In the genomic region with DNA sequence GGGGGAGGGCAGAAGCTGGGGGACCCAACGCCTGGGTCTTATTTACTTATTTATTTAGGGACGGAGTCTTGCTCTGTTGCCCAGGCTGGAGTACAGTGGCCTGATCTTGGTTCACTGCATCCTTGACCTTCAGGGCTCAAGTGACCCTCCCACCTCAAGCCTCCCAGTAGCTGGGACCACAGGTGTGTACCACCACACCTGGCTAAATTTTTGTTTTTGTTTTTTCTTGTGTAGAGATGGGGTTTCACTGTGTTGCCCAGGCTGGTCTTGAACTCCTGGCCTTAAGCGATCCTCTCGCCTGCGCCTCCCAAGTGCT, we compare ENCODE assay signal across 1 cellular context.
TF ChIP-seq lines count a peak whose summit lies in the region.

No MANE protein-coding gene starts in this region.

TF ChIP-seq in GM23338, 12 proteins besides CTCF, POLR2A, EP300 and RAD21 (continued from another document):
- TF ChIP-seq EZH2phosphoT487 (IDR thresholded peaks at IDR 0.05; ENCODE audit: unreplicated experiment): no peak
